ENCODE assay signal across 18 cellular contexts in the genomic region with DNA sequence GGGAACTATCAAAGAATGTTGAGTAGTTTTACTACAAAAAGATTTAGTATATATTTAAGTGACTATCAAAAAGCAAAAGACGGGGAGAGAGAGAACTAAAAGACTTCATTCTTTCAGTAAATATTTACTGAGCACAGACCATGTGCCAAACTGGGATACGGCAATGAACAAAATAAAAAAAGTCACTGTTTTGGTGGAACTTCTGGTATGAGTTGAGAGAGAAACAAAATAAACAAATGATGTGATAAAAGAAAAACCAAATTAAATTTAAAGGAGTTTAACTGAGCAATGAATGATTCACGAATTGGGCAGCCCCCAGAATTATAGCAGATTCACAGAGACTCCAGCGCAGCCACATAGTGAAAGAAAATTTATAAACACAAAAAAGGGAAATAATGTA. TPM values are rescaled to one million over a fixed set of nuclear protein-coding genes. Genes with fewer than 3 reads are reported as not detected.
A peak's percentile ranks its signal among the peaks of the same experiment; 100 is the strongest.
DNase-seq lines count a peak whose midpoint lies in the region; ATAC-seq, FAIRE-seq and TF ChIP-seq lines count a peak whose summit lies in the region.
"Had no signal": no experiment of that assay in that cellular context is flagged by ENCODE, and none has a peak within 500 bp of the region (broad histone marks: within the 10 kb centered on the region; RNA-seq: fewer than 3 reads in every experiment).

No MANE protein-coding gene starts in this region.

- H3K4me1 ChIP-seq in astrocyte (ENCODE audit: insufficient read depth, low read length) (no peaks in the 10 kb centered on the region), osteoblast (ENCODE audit: insufficient read depth, low read length) (peaks cover 5% of the 10 kb centered on the region)

- H3K4me3 ChIP-seq in astrocyte (ENCODE audit: insufficient read depth, low read depth, low read length) (no peak overlapping the region), osteoblast (ENCODE audit: insufficient read depth, low read length) (no peak overlapping the region)

- H4K20me1 ChIP-seq in astrocyte (ENCODE audit: insufficient read depth, low read length) (no peaks in the 10 kb centered on the region), osteoblast (ENCODE audit: insufficient read depth, low read length) (no peaks in the 10 kb centered on the region)

- H2AFZ ChIP-seq in astrocyte (ENCODE audit: low read depth, low read length), result peak overlapping the region; percentile 34
- H2AFZ ChIP-seq in osteoblast (ENCODE audit: low read length), result peak overlapping the region; percentile 44

- TF ChIP-seq POLR2A in H54 (IDR thresholded peaks at IDR 0.05; ENCODE audit: low read depth, low read length), result no peak

- H3K4me3 Mint-ChIP-seq in HFFc6, result peak overlapping the region; percentile 66
- no peak overlapping the region for H3K4me3 Mint-ChIP-seq in astrocyte (ENCODE audit: unreplicated experiment)
- H3K4me3 Mint-ChIP-seq in natural killer cell treated with Interleukin-12 subunit alpha and Interleukin-12 subunit beta and Interleukin-15 and Interleukin-18, amount 100 ng/mL, for 72 hours, result no peak overlapping the region
- H3K4me3 Mint-ChIP-seq: CD4-positive, alpha-beta memory T cell had no signal

- DNase-seq in HFFc6, result peak; percentile 7
- peak; percentile 40 for DNase-seq in M059J (ENCODE audit: low read depth)
- DNase-seq in astrocyte (ENCODE audit: low read depth), result no peak
- DNase-seq in osteoblast (ENCODE audit: insufficient read length, low spot score, missing footprints), result no peak
- no peak for DNase-seq in natural killer cell treated with Interleukin-12 subunit alpha and Interleukin-12 subunit beta and Interleukin-15 and Interleukin-18, amount 100 ng/mL, for 72 hours (ENCODE audit: low spot score)
- DNase-seq in stimulated activated naive CD4-positive, alpha-beta T cell (lab: John Stamatoyannopoulos, UW), result no peak
- DNase-seq in H54 (ENCODE audit: insufficient read length, low spot score), result no peak
- DNase-seq: C1 segment of cervical spinal cord; Calu3; CD4-positive, alpha-beta memory T cell; COR-L47; DMS53; DMS79 treated with DMSO at 0.1 percent for 48 hours; GOT3; H7; HCEC 1CT had no signal

- no peaks in the 10 kb centered on the region for H3K27me3 ChIP-seq in astrocyte (ENCODE audit: insufficient read depth, low read length)
- H3K27me3 ChIP-seq in osteoblast (ENCODE audit: insufficient read depth, low read length), result no peaks in the 10 kb centered on the region

- H3K36me3 ChIP-seq in astrocyte (ENCODE audit: insufficient read depth, low read length) (no peaks in the 10 kb centered on the region), osteoblast (ENCODE audit: insufficient read depth, low read length) (no peaks in the 10 kb centered on the region)

- H3K9me3 Mint-ChIP-seq in HFFc6 (no peaks in the 10 kb centered on the region), astrocyte (ENCODE audit: unreplicated experiment) (no peaks in the 10 kb centered on the region)
- peaks cover 2% of the 10 kb centered on the region for H3K9me3 Mint-ChIP-seq in natural killer cell treated with Interleukin-12 subunit alpha and Interleukin-12 subunit beta and Interleukin-15 and Interleukin-18, amount 100 ng/mL, for 72 hours

- H3K9me3 ChIP-seq in astrocyte (ENCODE audit: insufficient read depth, low read depth, low read length) (no peaks in the 10 kb centered on the region), osteoblast (ENCODE audit: low read depth, low read length) (no peaks in the 10 kb centered on the region)

- no peak for ATAC-seq in natural killer cell treated with Interleukin-12 subunit alpha and Interleukin-12 subunit beta and Interleukin-15 and Interleukin-18, amount 100 ng/mL, for 72 hours

- H3K36me3 Mint-ChIP-seq in HFFc6 (ENCODE audit: low read depth), result no peaks in the 10 kb centered on the region
- H3K36me3 Mint-ChIP-seq in astrocyte (ENCODE audit: low read depth, unreplicated experiment), result no peaks in the 10 kb centered on the region
- H3K36me3 Mint-ChIP-seq in natural killer cell treated with Interleukin-12 subunit alpha and Interleukin-12 subunit beta and Interleukin-15 and Interleukin-18, amount 100 ng/mL, for 72 hours, result no peaks in the 10 kb centered on the region
- H3K36me3 Mint-ChIP-seq: CD4-positive, alpha-beta memory T cell had no signal

- H3K27me3 Mint-ChIP-seq in HFFc6 (ENCODE audit: insufficient read depth), result peaks cover 18% of the 10 kb centered on the region
- no peaks in the 10 kb centered on the region for H3K27me3 Mint-ChIP-seq in astrocyte (ENCODE audit: low read depth, unreplicated experiment)
- H3K27me3 Mint-ChIP-seq in natural killer cell treated with Interleukin-12 subunit alpha and Interleukin-12 subunit beta and Interleukin-15 and Interleukin-18, amount 100 ng/mL, for 72 hours, result peaks cover 38 to 45% of the 10 kb centered on the region in 2 donors

- no peaks in the 10 kb centered on the region for H3K79me2 ChIP-seq in astrocyte (ENCODE audit: insufficient read depth, low read length)
- no peaks in the 10 kb centered on the region for H3K79me2 ChIP-seq in osteoblast (ENCODE audit: insufficient read depth, low read length)

- no peak overlapping the region for H3K27ac Mint-ChIP-seq in HFFc6
- no peak overlapping the region for H3K27ac Mint-ChIP-seq in astrocyte (ENCODE audit: unreplicated experiment)
- H3K27ac Mint-ChIP-seq in natural killer cell treated with Interleukin-12 subunit alpha and Interleukin-12 subunit beta and Interleukin-15 and Interleukin-18, amount 100 ng/mL, for 72 hours, result no peak overlapping the region
- H3K27ac Mint-ChIP-seq: CD4-positive, alpha-beta memory T cell had no signal

- H3K27ac ChIP-seq in astrocyte (ENCODE audit: low read depth, low read length) (no peak overlapping the region), osteoblast (ENCODE audit: low read depth, low read length) (no peak overlapping the region)

- FAIRE-seq in astrocyte (lab: Jason Lieb, UNC) (no peak), H54 (lab: Jason Lieb, UNC) (no peak)
- FAIRE-seq: G401.6, GM12892 had no signal

- H3K9ac ChIP-seq in astrocyte (ENCODE audit: low read length), result no peak overlapping the region

- H3K4me2 ChIP-seq in astrocyte (ENCODE audit: low read length) (no peak overlapping the region), osteoblast (ENCODE audit: insufficient read depth, low read length) (peak overlapping the region; percentile 58)

- TF ChIP-seq CTCF in HFFc6 (IDR thresholded peaks at IDR 0.05) (no peak), astrocyte (IDR thresholded peaks at IDR 0.05; ENCODE audit: insufficient read depth, low read depth, low read length) (no peak), osteoblast (IDR thresholded peaks at IDR 0.05; ENCODE audit: extremely low read depth, low read depth, low read length) (no peak)

- H3K4me1 Mint-ChIP-seq in HFFc6 (ENCODE audit: low read depth), result peaks cover 15% of the 10 kb centered on the region
- H3K4me1 Mint-ChIP-seq in astrocyte (ENCODE audit: low read depth, unreplicated experiment), result no peaks in the 10 kb centered on the region
- H3K4me1 Mint-ChIP-seq in natural killer cell treated with Interleukin-12 subunit alpha and Interleukin-12 subunit beta and Interleukin-15 and Interleukin-18, amount 100 ng/mL, for 72 hours (ENCODE audit: low read depth in 2 of 2), result no peaks in the 10 kb centered on the region
- H3K4me1 Mint-ChIP-seq: CD4-positive, alpha-beta memory T cell had no signal

RNA-seq across cellular contexts. Expression of gene AKAP9, which starts 17.8 kb away (rescaled TPM):
- total RNA-seq in HFFc6 (2021; fragmentation: NEBNext Ultra II Directional; extraction: Animal tissue kit (Norgen Biotek cat#: 25700)), result 10 to 100 TPM; 24.6 to 30.4 (median 26.4) TPM
- total RNA-seq in M059J (2014; rRNA removed; shearing (Covaris generic)), result 8.0 and 18.0 TPM in 2 replicates
- 51.6 and 55.6 TPM in 2 replicates for total RNA-seq in astrocyte
- 56.5 and 60.7 TPM in 2 replicates for total RNA-seq in osteoblast
- total RNA-seq in natural killer cell treated with Interleukin-12 subunit alpha and Interleukin-12 subunit beta and Interleukin-15 and Interleukin-18, amount 100 ng/mL, for 72 hours, result 10 to 100 TPM; 39.1 to 51.9 TPM

RNA-seq across cellular contexts. Expression of gene MTERF1, which starts 42.4 kb away (rescaled TPM):
- 10 to 100 TPM in 1 of 6 experiments, 1 to 10 TPM in 5; 7.4 to 10.2 (median 9.2) TPM for total RNA-seq in HFFc6 (2021; fragmentation: NEBNext Ultra II Directional; extraction: Animal tissue kit (Norgen Biotek cat#: 25700))
- total RNA-seq in M059J (2014; rRNA removed; shearing (Covaris generic)), result 9.3 and 14.7 TPM in 2 replicates
- total RNA-seq in astrocyte (10.9 and 12.3 TPM in 2 replicates), osteoblast (13.0 and 13.6 TPM in 2 replicates)
- total RNA-seq in natural killer cell treated with Interleukin-12 subunit alpha and Interleukin-12 subunit beta and Interleukin-15 and Interleukin-18, amount 100 ng/mL, for 72 hours, result 10 to 100 TPM; 22.5 to 23.1 TPM

Comparison
In these comparisons a context has a peak if more than half of its experiments do, and no peak if none do; other contexts are left out.
1. DNase-seq: peak in HFFc6 (single experiment) and M059J (single experiment); none in astrocyte (single experiment), osteoblast (single experiment), natural killer cell treated with Interleukin-12 subunit alpha and Interleukin-12 subunit beta and Interleukin-15 and Interleukin-18, amount 100 ng/mL, for 72 hours (single experiment), stimulated activated naive CD4-positive, alpha-beta T cell (0 of 6) and H54 (single experiment).